Comparison of ENCODE assay signal across 1 cellular context in genomic region chr17:20059728-20060188, GRCh38.
TF ChIP-seq lines count a peak whose summit lies in the region.

No MANE protein-coding gene starts in this region.

TF ChIP-seq in K562, 482 proteins besides CTCF, POLR2A, EP300 and RAD21 (continued from another document and continues in another):
- TF ChIP-seq ZBTB2 (IDR thresholded peaks at IDR 0.05) (no peak), ELF4 (CRISPR knock-in tag; IDR thresholded peaks at IDR 0.05) (0 out of 2 replicates have a peak, but pooled peaks have one; percentile 28), MYBL2 (IDR thresholded peaks at IDR 0.05; ENCODE audit: low read depth) (peak; percentile 78; the same call in 1 of the 2 replicates), MYBL2 (CRISPR knock-in tag; IDR thresholded peaks at IDR 0.05; ENCODE audit: borderline replicate concordance) (no peak), ZBTB8A (IDR thresholded peaks at IDR 0.05; ENCODE audit: partially characterized antibody) (no peak), NR1H2 (CRISPR knock-in tag; IDR thresholded peaks at IDR 0.05) (no peak), NR2C2 (CRISPR knock-in tag; IDR thresholded peaks at IDR 0.05) (no peak), NR2C2 (tag; IDR thresholded peaks at IDR 0.05) (no peak), FOXJ2 (tag; IDR thresholded peaks at IDR 0.05) (peak; percentile 93), LEF1 (IDR thresholded peaks at IDR 0.05) (peak; percentile 43; the same call in 1 of the 2 replicates), STAT5A (IDR thresholded peaks at IDR 0.05; ENCODE audit: borderline replicate concordance, low read length) (no peak), TEAD4 (IDR thresholded peaks at IDR 0.05; ENCODE audit: low read length) (peak; percentile 26; the same call in 1 of the 2 replicates), TEAD4 (CRISPR knock-in tag; IDR thresholded peaks at IDR 0.05; ENCODE audit: borderline replicate concordance) (no peak), CHD4 (IDR thresholded peaks at IDR 0.05; ENCODE audit: insufficient read depth, insufficient replicate concordance, low read depth, low read length, poor library complexity, severe bottlenecking) (no peak), SOX6 (IDR thresholded peaks at IDR 0.05) (peak; percentile 84), ZNF263 (CRISPR knock-in tag; IDR thresholded peaks at IDR 0.05; ENCODE audit: borderline replicate concordance) (no peak), HDAC1 (IDR thresholded peaks at IDR 0.05) (0 out of 4 replicates have a peak, but pooled peaks of 1 of the 2 experiments have one; percentile 34), ZNF76 (CRISPR knock-in tag; IDR thresholded peaks at IDR 0.05; ENCODE audit: borderline replicate concordance) (no peak), CBFA2T3 (IDR thresholded peaks at IDR 0.05) (no peak), FOXM1 (IDR thresholded peaks at IDR 0.05; ENCODE audit: low read depth) (peak; percentile 75), FOXM1 (CRISPR knock-in tag; IDR thresholded peaks at IDR 0.05; ENCODE audit: low read depth) (no peak), L3MBTL2 (IDR thresholded peaks at IDR 0.05) (peak; percentile 98), CXXC5 (CRISPR knock-in tag; IDR thresholded peaks at IDR 0.05) (peak; percentile 33; the same call in 1 of the 2 replicates), ELF2 (CRISPR knock-in tag; IDR thresholded peaks at IDR 0.05) (no peak), EHMT2 (IDR thresholded peaks at IDR 0.05) (peak; percentile 76), HMBOX1 (IDR thresholded peaks at IDR 0.05) (no peak), E2F6 (IDR thresholded peaks at IDR 0.05; ENCODE audit: borderline replicate concordance in 1 of 2, extremely low read depth in 1 of 2, insufficient read depth in 1 of 2, insufficient read length in 1 of 2, low read depth in 1 of 2, low read length in 1 of 2, poor library complexity in 1 of 2, severe bottlenecking in 1 of 2) (peak; percentile 35 to 60), THRAP3 (IDR thresholded peaks at IDR 0.05; ENCODE audit: borderline replicate concordance) (no peak), CBX3 (IDR thresholded peaks at IDR 0.05; ENCODE audit: borderline replicate concordance in 1 of 2, low read length in 2 of 2) (peak in 1 of 2 experiments; percentile 75; a peak in 1 of 3 replicates), ZNF592 (IDR thresholded peaks at IDR 0.05) (peak; percentile 96), ZNF311 (CRISPR knock-in tag; IDR thresholded peaks at IDR 0.05) (0 out of 2 replicates have a peak, but pooled peaks have one; percentile 38), ETV1 (tag; conservative IDR thresholded peaks at IDR 0.05; ENCODE audit: low read depth) (0 out of 2 replicates have a peak, but pooled peaks have one; percentile 19), SMARCA4 (IDR thresholded peaks at IDR 0.05) (peak; percentile 64; the same call in 1 of the 2 replicates), MNT (conservative IDR thresholded peaks at IDR 0.05) (peak in 1 of 2 experiments; percentile 62; a peak in 3 of 4 replicates), TGIF2 (CRISPR knock-in tag; IDR thresholded peaks at IDR 0.05) (no peak), FOXO4 (CRISPR knock-in tag; IDR thresholded peaks at IDR 0.05) (no peak), JUN (IDR thresholded peaks at IDR 0.05; ENCODE audit: borderline replicate concordance, low read depth, low read length) (no peak), JUN (CRISPR knock-in tag; IDR thresholded peaks at IDR 0.05; ENCODE audit: borderline replicate concordance) (no peak), TRIM24 (IDR thresholded peaks at IDR 0.05) (peak; percentile 46 to 79; a peak in 1 of 4 replicates), PRMT5 (CRISPR knock-in tag; IDR thresholded peaks at IDR 0.05) (no peak), MAFF (IDR thresholded peaks at IDR 0.05; ENCODE audit: low read length) (peak; percentile 87), CHAMP1 (IDR thresholded peaks at IDR 0.05) (peak; percentile 61; the same call in 1 of the 2 replicates), NCOA1 (IDR thresholded peaks at IDR 0.05; ENCODE audit: low read depth) (no peak), SETDB1 (IDR thresholded peaks at IDR 0.05; ENCODE audit: low read length) (no peak), NFE2L1 (tag; IDR thresholded peaks at IDR 0.05; ENCODE audit: borderline replicate concordance, low read depth) (peak; percentile 74), HBP1 (CRISPR knock-in tag; IDR thresholded peaks at IDR 0.05) (0 out of 2 replicates have a peak, but pooled peaks have one; percentile 15), MAFK (IDR thresholded peaks at IDR 0.05; ENCODE audit: low read length) (peak; percentile 84), ADNP (tag; IDR thresholded peaks at IDR 0.05) (no peak), POLR2AphosphoS2 (IDR thresholded peaks at IDR 0.05; ENCODE audit: low read length) (no peak), RAD51 (IDR thresholded peaks at IDR 0.05; ENCODE audit: borderline replicate concordance, low read depth) (no peak)
